16 cellular contexts compared by ENCODE assay signal in the genomic region with DNA sequence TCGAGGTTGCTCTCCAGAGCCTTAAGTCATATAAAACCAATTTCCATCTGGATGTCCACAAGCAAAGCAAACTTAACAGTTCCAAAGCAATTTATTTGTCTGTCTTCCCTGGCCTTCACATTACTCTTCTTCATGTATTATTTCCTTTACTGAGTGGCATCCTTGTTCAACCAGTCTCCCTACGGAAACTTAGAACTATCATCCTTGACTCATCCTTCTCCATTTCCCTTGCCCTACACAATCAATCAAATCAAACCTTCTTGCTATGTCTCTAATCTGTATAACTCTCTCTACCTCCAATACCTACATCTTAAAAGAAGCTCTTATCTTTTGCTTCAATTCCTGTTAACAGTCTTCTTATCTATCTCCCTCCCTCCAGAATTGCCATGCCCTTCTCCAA. TPM values are rescaled to one million over a fixed set of nuclear protein-coding genes. Genes with fewer than 3 reads are reported as not detected.
DNase-seq lines count a peak whose midpoint lies in the region; ATAC-seq, FAIRE-seq and TF ChIP-seq lines count a peak whose summit lies in the region.
"Had no signal": no experiment of that assay in that cellular context is flagged by ENCODE, and none has a peak within 500 bp of the region (broad histone marks: within the 10 kb centered on the region; RNA-seq: fewer than 3 reads in every experiment).

No MANE protein-coding gene starts in this region.

- H3K4me3 Mint-ChIP-seq in endothelial cell (ENCODE audit: unreplicated experiment) (no peak overlapping the region), osteocyte (ENCODE audit: unreplicated experiment) (no peak overlapping the region)
- H3K4me3 Mint-ChIP-seq in naive thymus-derived CD4-positive, alpha-beta T cell: peak overlapping the region in 1 of 10 donors; percentile 18
- H3K4me3 Mint-ChIP-seq: natural killer cell treated with Interleukin-12 subunit alpha and Interleukin-12 subunit beta and Interleukin-15 and Interleukin-18, amount 100 ng/mL, for 72 hours had no signal

- POLR2A ChIA-PET in Panc1 (lab: Charles Lee): no interaction called here
- POLR2A ChIA-PET in naive thymus-derived CD4-positive, alpha-beta T cell (lab: Charles Lee): no interaction called here

- peak; percentile 64 for FAIRE-seq in D721Med (lab: Jason Lieb, UNC)

- H3K9me3 Mint-ChIP-seq in endothelial cell (ENCODE audit: unreplicated experiment) (no peaks in the 10 kb centered on the region), osteocyte (ENCODE audit: unreplicated experiment) (no peaks in the 10 kb centered on the region)
- no peaks in the 10 kb centered on the region for H3K9me3 Mint-ChIP-seq in naive thymus-derived CD4-positive, alpha-beta T cell
- H3K9me3 Mint-ChIP-seq: natural killer cell treated with Interleukin-12 subunit alpha and Interleukin-12 subunit beta and Interleukin-15 and Interleukin-18, amount 100 ng/mL, for 72 hours had no signal

- 0 out of 2 replicates have a peak overlapping the region, but pooled peaks have one; percentile 29 for H3K27ac ChIP-seq in Panc1 (ENCODE audit: low read length)
- H3K27ac ChIP-seq in naive thymus-derived CD4-positive, alpha-beta T cell (ENCODE audit: low read depth, low read length): no peak overlapping the region

- no TSS peak for BruUV-seq in Panc1 (replicated peaks; lab: Mats Ljungman, UMichigan)

- H3K9me3 ChIP-seq in Panc1 (ENCODE audit: control insufficient read depth, insufficient read depth, low read depth, low read length): no peaks in the 10 kb centered on the region
- no peaks in the 10 kb centered on the region for H3K9me3 ChIP-seq in naive thymus-derived CD4-positive, alpha-beta T cell (ENCODE audit: control insufficient read depth in 2 of 3, low read length in 3 of 3)
- H3K9me3 ChIP-seq: SJCRH30 had no signal

- DNase-seq in D721Med (ENCODE audit: insufficient read length, low spot score) (no peak), Panc1 (ENCODE audit: low read depth, low spot score) (no peak), endothelial cell (ENCODE audit: low spot score) (no peak), osteocyte (ENCODE audit: extremely low spot score, unreplicated experiment) (no peak), NCI-H1417 (lab: John Stamatoyannopoulos, UW) (no peak)
- no peak for DNase-seq in naive thymus-derived CD4-positive, alpha-beta T cell
- DNase-seq: activated CD4-positive, alpha-beta T cell treated with anti-CD3 and anti-CD28 coated beads for 4 hours; activated CD8-positive, alpha-beta memory T cell treated with anti-CD3 and anti-CD28 coated beads, Interleukin-2, amount 50 U/mL, for 4 hours; Kasumi-1; NCI-H146; NCI-H2227 treated with DMSO at 0.1 percent for 48 hours; SJCRH30; stimulated activated CD4-positive, alpha-beta T cell treated with anti-CD3 and anti-CD28 coated beads, Interleukin-1b, Interleukin-23, amount 100 ng/mL, for 48 hours had no signal

- H3K27ac Mint-ChIP-seq in endothelial cell (ENCODE audit: unreplicated experiment) (peak overlapping the region; percentile 19), osteocyte (ENCODE audit: unreplicated experiment) (peak overlapping the region; percentile 86)
- H3K27ac Mint-ChIP-seq in naive thymus-derived CD4-positive, alpha-beta T cell: peak overlapping the region in 2 of 9 donors; percentile 0 to 28
- H3K27ac Mint-ChIP-seq: natural killer cell treated with Interleukin-12 subunit alpha and Interleukin-12 subunit beta and Interleukin-15 and Interleukin-18, amount 100 ng/mL, for 72 hours had no signal

- intact Hi-C loops in Panc1 (cut with micrococcal nuclease; ENCODE audit: unreplicated experiment): no loop called here
- intact Hi-C loops in naive thymus-derived CD4-positive, alpha-beta T cell (cut with micrococcal nuclease): no loop called here

- H3K4me1 Mint-ChIP-seq in endothelial cell (ENCODE audit: unreplicated experiment): peaks cover 34% of the 10 kb centered on the region
- peaks cover 42% of the 10 kb centered on the region for H3K4me1 Mint-ChIP-seq in osteocyte (ENCODE audit: unreplicated experiment)
- peaks cover 41 to 90% (median 81%) of the 10 kb centered on the region in 7 donors for H3K4me1 Mint-ChIP-seq in naive thymus-derived CD4-positive, alpha-beta T cell

- H3K27me3 Mint-ChIP-seq in endothelial cell (ENCODE audit: unreplicated experiment) (no peaks in the 10 kb centered on the region), osteocyte (ENCODE audit: unreplicated experiment) (no peaks in the 10 kb centered on the region)
- H3K27me3 Mint-ChIP-seq in naive thymus-derived CD4-positive, alpha-beta T cell: no peaks in the 10 kb centered on the region
- H3K27me3 Mint-ChIP-seq: natural killer cell treated with Interleukin-12 subunit alpha and Interleukin-12 subunit beta and Interleukin-15 and Interleukin-18, amount 100 ng/mL, for 72 hours had no signal

- H3K36me3 ChIP-seq in Panc1 (ENCODE audit: control insufficient read depth, insufficient read depth, low read length): no peaks in the 10 kb centered on the region; the same call in 1 of the 2 replicates
- H3K36me3 ChIP-seq in naive thymus-derived CD4-positive, alpha-beta T cell (ENCODE audit: control insufficient read depth in 2 of 3, insufficient read depth in 3 of 3, low read length in 3 of 3): no peaks in the 10 kb centered on the region
- H3K36me3 ChIP-seq: SJCRH30 had no signal

- ATAC-seq in Panc1 (no peak), HG03442 (IDR thresholded peaks at IDR 0.05; ENCODE audit: unreplicated experiment) (no peak), GM18868 (IDR thresholded peaks at IDR 0.05; ENCODE audit: unreplicated experiment) (no peak)
- ATAC-seq in naive thymus-derived CD4-positive, alpha-beta T cell: no peak
- ATAC-seq: natural killer cell treated with Interleukin-12 subunit alpha and Interleukin-12 subunit beta and Interleukin-15 and Interleukin-18, amount 100 ng/mL, for 72 hours had no signal

- TF ChIP-seq CTCF in D721Med (IDR thresholded peaks at IDR 0.05; ENCODE audit: insufficient read depth, missing control alignments): no peak
- TF ChIP-seq CTCF in Panc1 (IDR thresholded peaks at IDR 0.05): no peak
- no peak for TF ChIP-seq CTCF in endothelial cell (IDR thresholded peaks at IDR 0.05; ENCODE audit: unreplicated experiment)
- TF ChIP-seq CTCF in osteocyte (IDR thresholded peaks at IDR 0.05): no peak

- H3K36me3 Mint-ChIP-seq in endothelial cell (ENCODE audit: low read depth, unreplicated experiment): peaks cover 3% of the 10 kb centered on the region
- peaks cover 5% of the 10 kb centered on the region for H3K36me3 Mint-ChIP-seq in osteocyte (ENCODE audit: unreplicated experiment)
- peaks cover 0 to 23% (median 8%) of the 10 kb centered on the region in 5 donors for H3K36me3 Mint-ChIP-seq in naive thymus-derived CD4-positive, alpha-beta T cell
- H3K36me3 Mint-ChIP-seq: natural killer cell treated with Interleukin-12 subunit alpha and Interleukin-12 subunit beta and Interleukin-15 and Interleukin-18, amount 100 ng/mL, for 72 hours had no signal

- no peak overlapping the region for H3K4me3 ChIP-seq in Panc1 (ENCODE audit: low read depth in 2 of 2, low read length in 2 of 2)
- no peak overlapping the region for H3K4me3 ChIP-seq in naive thymus-derived CD4-positive, alpha-beta T cell (ENCODE audit: low read length)
- H3K4me3 ChIP-seq: SJCRH30 had no signal

- no peaks in the 10 kb centered on the region for H3K27me3 ChIP-seq in Panc1 (ENCODE audit: control insufficient read depth, insufficient read depth, low read length)
- H3K27me3 ChIP-seq in naive thymus-derived CD4-positive, alpha-beta T cell (ENCODE audit: control insufficient read depth in 2 of 2, insufficient read depth in 2 of 2, low read length in 2 of 2): no peaks in the 10 kb centered on the region
- H3K27me3 ChIP-seq: SJCRH30 had no signal

- peaks cover 28% of the 10 kb centered on the region for H3K4me1 ChIP-seq in Panc1 (ENCODE audit: control insufficient read depth, insufficient read depth, low read length)
- H3K4me1 ChIP-seq in naive thymus-derived CD4-positive, alpha-beta T cell (ENCODE audit: control insufficient read depth in 2 of 2, insufficient read depth in 2 of 2, low read length in 2 of 2): peaks cover 3 to 4% of the 10 kb centered on the region in 2 donors

- in situ Hi-C loops in Panc1 (cut with HindIII; ENCODE audit: low pct_unique_long_range_greater_than_20kb, low sequenced_read_pairs): no loop called here

- CTCF ChIA-PET in Panc1 (lab: Charles Lee): no interaction called here
- CTCF ChIA-PET in naive thymus-derived CD4-positive, alpha-beta T cell (lab: Charles Lee): no interaction called here

RNA-seq across cellular contexts. Expression of a gene that starts 25.4 kb away (rescaled TPM):
- total RNA-seq in Panc1 (2021; ENCODE audit: unreplicated experiment) (29.0 TPM), endothelial cell (ENCODE audit: unreplicated experiment) (30.8 TPM), osteocyte (27.5 and 30.3 TPM in 2 replicates)
- polyA plus RNA-seq in Panc1 (2012; ENCODE audit: insufficient read length): 18.5 TPM
- total RNA-seq in naive thymus-derived CD4-positive, alpha-beta T cell: 10 to 100 TPM; 13.6 to 38.9 (median 23.0) TPM
- 10 to 100 TPM; 20.2 to 21.9 TPM for polyA plus RNA-seq in naive thymus-derived CD4-positive, alpha-beta T cell

RNA-seq across cellular contexts. Expression of a gene that starts 58.5 kb away (rescaled TPM):
- total RNA-seq in Panc1 (2021; ENCODE audit: unreplicated experiment) (20.0 TPM), endothelial cell (ENCODE audit: unreplicated experiment) (13.5 TPM), osteocyte (13.5 and 14.7 TPM in 2 replicates)
- polyA plus RNA-seq in Panc1 (2012; ENCODE audit: insufficient read length): 14.0 TPM
- 10 to 100 TPM; 13.5 to 25.7 (median 17.0) TPM for total RNA-seq in naive thymus-derived CD4-positive, alpha-beta T cell
- 10 to 100 TPM; 12.5 to 18.6 TPM for polyA plus RNA-seq in naive thymus-derived CD4-positive, alpha-beta T cell

RNA-seq across cellular contexts. Expression of a gene that starts 59.0 kb away (rescaled TPM):
- total RNA-seq in Panc1 (2021; ENCODE audit: unreplicated experiment): 14.0 TPM
- polyA plus RNA-seq in Panc1 (2012; ENCODE audit: insufficient read length): 4.3 TPM
- 11.6 TPM for total RNA-seq in endothelial cell (ENCODE audit: unreplicated experiment)
- total RNA-seq in osteocyte: 13.4 and 14.8 TPM in 2 replicates
- total RNA-seq in naive thymus-derived CD4-positive, alpha-beta T cell: 10 to 100 TPM; 21.9 to 33.8 (median 28.0) TPM
- 1 to 10 TPM; 2.7 to 2.9 TPM for polyA plus RNA-seq in naive thymus-derived CD4-positive, alpha-beta T cell
